ENCODE assay signal across 16 cellular contexts in the genomic region with DNA sequence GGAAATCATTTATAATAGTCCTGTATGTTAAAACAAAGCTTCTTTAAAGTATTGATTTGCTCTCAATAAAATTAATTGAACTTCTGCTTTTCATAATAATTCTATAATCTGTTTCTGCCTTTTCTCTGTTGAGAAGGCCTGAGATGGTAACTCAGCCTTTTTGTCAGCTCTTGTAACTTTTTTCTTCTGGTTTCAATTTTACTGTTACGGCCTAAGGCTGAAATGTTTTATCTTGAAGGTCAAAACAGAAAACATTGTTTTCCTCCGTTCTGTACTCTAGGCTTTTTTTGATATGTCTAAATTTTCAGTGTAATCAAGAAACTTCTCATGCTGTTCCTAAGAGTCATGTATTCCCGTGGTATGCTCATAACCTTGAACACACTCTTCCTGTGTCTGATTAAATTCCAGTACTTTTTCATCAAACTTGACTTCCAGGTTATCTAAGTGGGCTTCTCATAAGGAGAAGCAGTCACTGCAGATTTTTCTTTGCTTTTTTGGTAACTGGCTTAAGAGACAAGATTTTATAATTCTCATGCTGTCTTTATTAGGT. TPM values are rescaled to one million over a fixed set of nuclear protein-coding genes. Genes with fewer than 3 reads are reported as not detected.
DNase-seq lines count a peak whose midpoint lies in the region; ATAC-seq, FAIRE-seq and TF ChIP-seq lines count a peak whose summit lies in the region.
"Had no signal": no experiment of that assay in that cellular context is flagged by ENCODE, and none has a peak within 500 bp of the region (broad histone marks: within the 10 kb centered on the region; RNA-seq: fewer than 3 reads in every experiment).

No MANE protein-coding gene starts in this region.

- no peaks in the 10 kb centered on the region for H3K36me3 ChIP-seq in liver (ENCODE audit: control insufficient read depth in 4 of 4, insufficient read depth in 3 of 4, low read depth in 1 of 4, low read length in 3 of 4)
- no peaks in the 10 kb centered on the region for H3K36me3 ChIP-seq in HepG2 (replicated peaks in 1 of 2; ENCODE audit: control insufficient read depth in 1 of 2, insufficient read depth in 2 of 2, low read length in 2 of 2)
- H3K36me3 ChIP-seq in adrenal gland (replicated peaks in 1 of 2) = no peaks in the 10 kb centered on the region

- DNase-seq in HepG2 (ENCODE audit: low spot score) = no peak
- DNase-seq in adrenal gland = no peak
- no peak for DNase-seq in left lobe of liver (ENCODE audit: low spot score)
- DNase-seq in NCI-H748 treated with DMSO at 0.1 percent for 48 hours (lab: John Stamatoyannopoulos, UW) = no peak
- no peak for DNase-seq in stimulated activated CD4-positive, alpha-beta T cell treated with anti-CD3 and anti-CD28 coated beads, Interleukin-4, amount 100 ng/mL, for 24 hours
- DNase-seq in amygdala (lab: John Stamatoyannopoulos, UW) = no peak
- DNase-seq in NCI-H526 treated with DMSO at 0.1 percent for 48 hours (lab: John Stamatoyannopoulos, UW) = no peak
- DNase-seq: 8988T; Calu3; CD4-positive, alpha-beta memory T cell; NCI-H1105 treated with DMSO at 0.1 percent for 48 hours; NCI-H187; NCI-H345; OCI-M1 had no signal

- FAIRE-seq in HepG2 (lab: Jason Lieb, UNC) = no peak
- FAIRE-seq: H54 had no signal

- no peak overlapping the region for H2AFZ ChIP-seq in HepG2 (ENCODE audit: low read length)

- TF ChIP-seq RAD21 in liver (IDR thresholded peaks at IDR 0.05) (no peak), HepG2 (CRISPR knock-in tag; IDR thresholded peaks at IDR 0.05) (no peak)

- WGBS in liver = 77% methylated on average over 3 of the region's 3 CpGs
- WGBS in HepG2 (ENCODE audit: low lambda C conversion rate) = 49% methylated on average over 3 of the region's 3 CpGs
- 12 to 35% (median 26%) methylated on average over 3 of the region's 3 CpGs for WGBS in adrenal gland, 4 donors

- H3K9ac ChIP-seq in liver (ENCODE audit: low read depth in 1 of 2, low read length in 2 of 2) (no peak overlapping the region), HepG2 (ENCODE audit: insufficient read depth, low read depth, low read length) (no peak overlapping the region)

- BruUV-seq in HepG2 (replicated peaks; lab: Mats Ljungman, UMichigan) = no TSS peak

- no peak for TF ChIP-seq POLR2A in HepG2 (IDR thresholded peaks at IDR 0.05; ENCODE audit: insufficient read depth in 1 of 2, low read depth in 2 of 2, low read length in 2 of 2)
- peak in 1 of 2 donors; percentile 24 for TF ChIP-seq POLR2A in adrenal gland (IDR thresholded peaks at IDR 0.05)

- H3K27ac ChIP-seq in liver (ENCODE audit: low read depth in 1 of 2, low read length in 2 of 2) (no peak overlapping the region), HepG2 (ENCODE audit: extremely low read length, insufficient read depth, low read length) (no peak overlapping the region), adrenal gland (peak overlapping the region; percentile 12 to 79 (median 74))

- CTCF ChIA-PET in HepG2 (lab: Yijun Ruan, JAX; ENCODE audit: low intra/inter-chr PET ratio, low total read pairs) = no interaction called here

- POLR2A ChIA-PET in HepG2 (lab: Yijun Ruan, JAX) = no interaction called here

- H3K4me1 ChIP-seq in liver (ENCODE audit: control insufficient read depth in 4 of 4, insufficient read depth in 4 of 4, low read length in 3 of 4) = no peaks in the 10 kb centered on the region
- H3K4me1 ChIP-seq in HepG2 (ENCODE audit: insufficient read depth, low read length) = peaks cover 32% of the 10 kb centered on the region
- H3K4me1 ChIP-seq in adrenal gland (replicated peaks in 1 of 2) = peaks cover 10 to 12% of the 10 kb centered on the region in 2 donors

- H3K4me2 ChIP-seq in HepG2 (ENCODE audit: low read depth, low read length) = no peak overlapping the region

- no peaks in the 10 kb centered on the region for H3K27me3 ChIP-seq in liver (ENCODE audit: control insufficient read depth in 4 of 4, insufficient read depth in 4 of 4, low read length in 3 of 4)
- peaks cover 1 to 13% of the 10 kb centered on the region in 2 experiments; a peak in 3 of 5 replicates for H3K27me3 ChIP-seq in HepG2 (ENCODE audit: control insufficient read depth in 1 of 2, insufficient read depth in 2 of 2, low read length in 2 of 2)
- H3K27me3 ChIP-seq in adrenal gland = no peaks in the 10 kb centered on the region

- no peaks in the 10 kb centered on the region for H4K20me1 ChIP-seq in HepG2 (ENCODE audit: insufficient read depth, low read length)

- in situ Hi-C loops in HepG2 (cut with HindIII; ENCODE audit: extremely low pct_ligation_motif_present, low pct_unique_long_range_greater_than_20kb) = no loop called here

- intact Hi-C loops in HepG2 (cut with micrococcal nuclease; ENCODE audit: unreplicated experiment) (no loop called here), adrenal gland (cut with DNase I) (no loop called here)

- no peak for TF ChIP-seq EP300 in HepG2 (IDR thresholded peaks at IDR 0.05; ENCODE audit: low read depth in 2 of 2, low read length in 2 of 2)
- TF ChIP-seq EP300 in HepG2 (CRISPR knock-in tag; IDR thresholded peaks at IDR 0.05; ENCODE audit: borderline replicate concordance) = no peak

- no peak overlapping the region for H3K4me3 ChIP-seq in liver (ENCODE audit: low read depth in 1 of 3, low read length in 3 of 3)
- H3K4me3 ChIP-seq in HepG2 (replicated peaks in 1 of 3; ENCODE audit: insufficient read depth in 1 of 3, low read depth in 2 of 3, low read length in 3 of 3) = no peak overlapping the region
- no peak overlapping the region for H3K4me3 ChIP-seq in adrenal gland

- TF ChIP-seq CTCF in liver (IDR thresholded peaks at IDR 0.05; ENCODE audit: low read depth, low read length, missing input control) (no peak), HepG2 (CRISPR knock-in tag; IDR thresholded peaks at IDR 0.05) (no peak), adrenal gland (IDR thresholded peaks at IDR 0.05) (no peak)

- no peaks in the 10 kb centered on the region for H3K79me2 ChIP-seq in HepG2 (ENCODE audit: insufficient read depth, low read length)

- H3K9me3 ChIP-seq in liver (ENCODE audit: control insufficient read depth in 4 of 4, low read length in 3 of 4) (no peaks in the 10 kb centered on the region), HepG2 (ENCODE audit: low read length) (no peaks in the 10 kb centered on the region), adrenal gland (replicated peaks in 1 of 3) (no peaks in the 10 kb centered on the region)

- no peak for ATAC-seq in HepG2
- ATAC-seq in left lobe of liver = peak; percentile 28

RNA-seq across cellular contexts. Expression of gene NAXD, which starts 7.6 kb away (rescaled TPM):
- total RNA-seq in liver (10 to 100 TPM; 19.0 to 34.1 TPM), HepG2 (2016; rRNA removed; fragmentation: Illumina TruSeq; extraction: Trizol) (18.5 and 19.0 TPM in 2 replicates), adrenal gland (10 to 100 TPM; 55.0 to 89.4 (median 58.5) TPM), left lobe of liver (34.4 TPM)
- polyA plus RNA-seq in liver (10 to 100 TPM; 21.2 to 40.5 TPM), HepG2 (2011; rRNA removed) (23.2 and 27.0 TPM in 2 replicates), adrenal gland (100 to 1,000 TPM in 2 of 3 donors, 10 to 100 TPM in 1; 48.5 to 107 (median 101) TPM)
- total RNA-seq in HepG2 (2016; cell fraction: cytosol; rRNA removed; fragmentation: Illumina TruSeq; extraction: Trizol; ENCODE audit: low read depth) = 5.5 and 6.3 TPM in 2 replicates
- total RNA-seq in HepG2 (2016; cell fraction: insoluble cytoplasmic fraction; rRNA removed; fragmentation: Illumina TruSeq; extraction: Trizol) = 18.9 and 19.7 TPM in 2 replicates
- total RNA-seq in HepG2 (2016; cell fraction: membrane; rRNA removed; fragmentation: Illumina TruSeq; extraction: Trizol) = 12.5 and 13.8 TPM in 2 replicates
- total RNA-seq in HepG2 (2016; cell fraction: nucleus; rRNA removed; fragmentation: Illumina TruSeq; extraction: Trizol) = 20.9 and 21.0 TPM in 2 replicates
- 24.7 and 25.6 TPM in 2 replicates for polyA plus RNA-seq in HepG2 (2011; cell fraction: cytosol; rRNA removed)
- 81.1 and 85.3 TPM in 2 replicates for polyA plus RNA-seq in HepG2 (2011; cell fraction: nucleus; rRNA removed)
- polyA plus RNA-seq in HepG2 (2012) = 18.2 and 22.0 TPM in 2 replicates
- 5.1 and 5.8 TPM in 2 replicates for polyA plus RNA-seq in HepG2 (2016; cell fraction: cytosol; fragmentation: Illumina TruSeq; extraction: Trizol; ENCODE audit: low read depth)
- polyA plus RNA-seq in HepG2 (2016; cell fraction: insoluble cytoplasmic fraction; fragmentation: Illumina TruSeq; extraction: Trizol; ENCODE audit: low read depth) = 18.8 and 20.5 TPM in 2 replicates
- 10.7 and 10.9 TPM in 2 replicates for polyA plus RNA-seq in HepG2 (2016; cell fraction: membrane; fragmentation: Illumina TruSeq; extraction: Trizol; ENCODE audit: low read depth)
- 43.2 and 44.7 TPM in 2 replicates for polyA plus RNA-seq in HepG2 (2016; cell fraction: nucleus; fragmentation: Illumina TruSeq; extraction: Trizol; ENCODE audit: insufficient read depth, low read depth)
- polyA minus RNA-seq in HepG2 (2011; rRNA and poly(A)+ RNA removed; ENCODE audit: low replicate concordance) = 19.3 and 20.3 TPM in 2 replicates
- 4.0 and 5.5 TPM in 2 replicates for polyA minus RNA-seq in HepG2 (2011; cell fraction: cytosol; rRNA and poly(A)+ RNA removed)
- polyA minus RNA-seq in HepG2 (2011; cell fraction: nucleus; rRNA and poly(A)+ RNA removed) = 19.4 and 22.9 TPM in 2 replicates

RNA-seq across cellular contexts. Expression of gene RAB20, which starts 46.2 kb away (rescaled TPM):
- total RNA-seq in liver = 10 to 100 TPM in 1 of 2 donors, 1 to 10 TPM in 1; 9.8 to 31.0 TPM
- 10 to 100 TPM; 19.3 to 36.9 TPM for polyA plus RNA-seq in liver
- total RNA-seq in HepG2 (2016; rRNA removed; fragmentation: Illumina TruSeq; extraction: Trizol) = 15.2 and 15.6 TPM in 2 replicates
- total RNA-seq in HepG2 (2016; cell fraction: cytosol; rRNA removed; fragmentation: Illumina TruSeq; extraction: Trizol; ENCODE audit: low read depth) = 5.8 and 6.2 TPM in 2 replicates
- 13.5 and 15.3 TPM in 2 replicates for total RNA-seq in HepG2 (2016; cell fraction: insoluble cytoplasmic fraction; rRNA removed; fragmentation: Illumina TruSeq; extraction: Trizol)
- total RNA-seq in HepG2 (2016; cell fraction: membrane; rRNA removed; fragmentation: Illumina TruSeq; extraction: Trizol) = 12.0 and 13.1 TPM in 2 replicates
- 6.5 and 7.9 TPM in 2 replicates for total RNA-seq in HepG2 (2016; cell fraction: nucleus; rRNA removed; fragmentation: Illumina TruSeq; extraction: Trizol)
- polyA plus RNA-seq in HepG2 (2011; rRNA removed) = 27.3 and 30.5 TPM in 2 replicates
- polyA plus RNA-seq in HepG2 (2011; cell fraction: cytosol; rRNA removed) = 28.4 and 39.0 TPM in 2 replicates
- 12.0 and 13.8 TPM in 2 replicates for polyA plus RNA-seq in HepG2 (2011; cell fraction: nucleus; rRNA removed)
- polyA plus RNA-seq in HepG2 (2012) = 14.6 and 20.9 TPM in 2 replicates
- 4.5 and 5.9 TPM in 2 replicates for polyA plus RNA-seq in HepG2 (2016; cell fraction: cytosol; fragmentation: Illumina TruSeq; extraction: Trizol; ENCODE audit: low read depth)
- 13.3 and 15.2 TPM in 2 replicates for polyA plus RNA-seq in HepG2 (2016; cell fraction: insoluble cytoplasmic fraction; fragmentation: Illumina TruSeq; extraction: Trizol; ENCODE audit: low read depth)
- polyA plus RNA-seq in HepG2 (2016; cell fraction: membrane; fragmentation: Illumina TruSeq; extraction: Trizol; ENCODE audit: low read depth) = 7.5 and 8.5 TPM in 2 replicates
- polyA plus RNA-seq in HepG2 (2016; cell fraction: nucleus; fragmentation: Illumina TruSeq; extraction: Trizol; ENCODE audit: insufficient read depth, low read depth) = 9.6 and 9.8 TPM in 2 replicates
- polyA minus RNA-seq in HepG2 (2011; rRNA and poly(A)+ RNA removed; ENCODE audit: low replicate concordance) = 7.5 and 23.0 TPM in 2 replicates
- 12.6 and 15.1 TPM in 2 replicates for polyA minus RNA-seq in HepG2 (2011; cell fraction: cytosol; rRNA and poly(A)+ RNA removed)
- polyA minus RNA-seq in HepG2 (2011; cell fraction: nucleus; rRNA and poly(A)+ RNA removed) = 8.2 TPM in 2 replicates
- total RNA-seq in adrenal gland = 100 to 1,000 TPM in 1 of 8 donors, 10 to 100 TPM in 7; 30.8 to 259 (median 46.1) TPM
- 10 to 100 TPM; 15.0 to 20.6 (median 20.5) TPM for polyA plus RNA-seq in adrenal gland
- 12.3 TPM for total RNA-seq in left lobe of liver

Comparison
In these comparisons a context has a peak if more than half of its experiments do, and no peak if none do; other contexts are left out.
1. H3K27ac ChIP-seq: peak in adrenal gland (5 of 5); none in liver (0 of 2) and HepG2 (single experiment).